2 cellular contexts compared by ENCODE assay signal in genomic region chr17:66915792-66916191, GRCh38.
TF ChIP-seq lines count a peak whose summit lies in the region.

No MANE protein-coding gene starts in this region.

TF ChIP-seq in HepG2, 621 proteins besides CTCF, POLR2A, EP300 and RAD21 (continued from another document):
- TF ChIP-seq, protein P1, sequence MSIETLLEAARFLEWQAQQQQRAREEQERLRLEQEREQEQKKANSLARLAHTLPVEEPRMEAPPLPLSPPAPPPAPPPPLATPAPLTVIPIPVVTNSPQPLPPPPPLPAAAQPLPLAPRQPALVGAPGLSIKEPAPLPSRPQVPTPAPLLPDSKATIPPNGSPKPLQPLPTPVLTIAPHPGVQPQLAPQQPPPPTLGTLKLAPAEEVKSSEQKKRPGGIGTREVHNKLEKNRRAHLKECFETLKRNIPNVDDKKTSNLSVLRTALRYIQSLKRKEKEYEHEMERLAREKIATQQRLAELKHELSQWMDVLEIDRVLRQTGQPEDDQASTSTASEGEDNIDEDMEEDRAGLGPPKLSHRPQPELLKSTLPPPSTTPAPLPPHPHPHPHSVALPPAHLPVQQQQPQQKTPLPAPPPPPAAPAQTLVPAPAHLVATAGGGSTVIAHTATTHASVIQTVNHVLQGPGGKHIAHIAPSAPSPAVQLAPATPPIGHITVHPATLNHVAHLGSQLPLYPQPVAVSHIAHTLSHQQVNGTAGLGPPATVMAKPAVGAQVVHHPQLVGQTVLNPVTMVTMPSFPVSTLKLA (IDR thresholded peaks at IDR 0.05) = peak; percentile 94
TF ChIP-seq in HepG2: peak in this region for 1.

TF ChIP-seq in SK-N-SH treated with all-trans-retinoic acid at 6 μM for 48 hours, 23 proteins besides CTCF, POLR2A, EP300 and RAD21 (continued from another document):
- TF ChIP-seq, protein P2, sequence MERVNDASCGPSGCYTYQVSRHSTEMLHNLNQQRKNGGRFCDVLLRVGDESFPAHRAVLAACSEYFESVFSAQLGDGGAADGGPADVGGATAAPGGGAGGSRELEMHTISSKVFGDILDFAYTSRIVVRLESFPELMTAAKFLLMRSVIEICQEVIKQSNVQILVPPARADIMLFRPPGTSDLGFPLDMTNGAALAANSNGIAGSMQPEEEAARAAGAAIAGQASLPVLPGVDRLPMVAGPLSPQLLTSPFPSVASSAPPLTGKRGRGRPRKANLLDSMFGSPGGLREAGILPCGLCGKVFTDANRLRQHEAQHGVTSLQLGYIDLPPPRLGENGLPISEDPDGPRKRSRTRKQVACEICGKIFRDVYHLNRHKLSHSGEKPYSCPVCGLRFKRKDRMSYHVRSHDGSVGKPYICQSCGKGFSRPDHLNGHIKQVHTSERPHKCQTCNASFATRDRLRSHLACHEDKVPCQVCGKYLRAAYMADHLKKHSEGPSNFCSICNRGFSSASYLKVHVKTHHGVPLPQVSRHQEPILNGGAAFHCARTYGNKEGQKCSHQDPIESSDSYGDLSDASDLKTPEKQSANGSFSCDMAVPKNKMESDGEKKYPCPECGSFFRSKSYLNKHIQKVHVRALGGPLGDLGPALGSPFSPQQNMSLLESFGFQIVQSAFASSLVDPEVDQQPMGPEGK (CRISPR knock-in tag; IDR thresholded peaks at IDR 0.05; ENCODE audit: borderline replicate concordance) = no peak
- no peak for TF ChIP-seq ESRRG (CRISPR knock-in tag; IDR thresholded peaks at IDR 0.05)
- TF ChIP-seq, protein P3, sequence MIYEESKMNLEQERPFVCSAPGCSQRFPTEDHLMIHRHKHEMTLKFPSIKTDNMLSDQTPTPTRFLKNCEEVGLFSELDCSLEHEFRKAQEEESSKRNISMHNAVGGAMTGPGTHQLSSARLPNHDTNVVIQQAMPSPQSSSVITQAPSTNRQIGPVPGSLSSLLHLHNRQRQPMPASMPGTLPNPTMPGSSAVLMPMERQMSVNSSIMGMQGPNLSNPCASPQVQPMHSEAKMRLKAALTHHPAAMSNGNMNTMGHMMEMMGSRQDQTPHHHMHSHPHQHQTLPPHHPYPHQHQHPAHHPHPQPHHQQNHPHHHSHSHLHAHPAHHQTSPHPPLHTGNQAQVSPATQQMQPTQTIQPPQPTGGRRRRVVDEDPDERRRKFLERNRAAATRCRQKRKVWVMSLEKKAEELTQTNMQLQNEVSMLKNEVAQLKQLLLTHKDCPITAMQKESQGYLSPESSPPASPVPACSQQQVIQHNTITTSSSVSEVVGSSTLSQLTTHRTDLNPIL (CRISPR knock-in tag; IDR thresholded peaks at IDR 0.05; ENCODE audit: low read depth) = no peak
- no peak for TF ChIP-seq ARNTL (CRISPR knock-in tag; IDR thresholded peaks at IDR 0.05; ENCODE audit: borderline replicate concordance, low read depth)
- no peak for TF ChIP-seq CSDC2 (CRISPR knock-in tag; IDR thresholded peaks at IDR 0.05)
- TF ChIP-seq RARB (CRISPR knock-in tag; IDR thresholded peaks at IDR 0.05) = no peak
- TF ChIP-seq GLIS3 (CRISPR knock-in tag; IDR thresholded peaks at IDR 0.05) = no peak
- no peak for TF ChIP-seq ZNF565 (CRISPR knock-in tag; conservative IDR thresholded peaks at IDR 0.05; ENCODE audit: low read depth)
- TF ChIP-seq ZC3H10 (CRISPR knock-in tag; IDR thresholded peaks at IDR 0.05) = no peak
